ENCODE assay signal across 12 cellular contexts in genomic region chr6:128493877-128494276, GRCh38. TPM values are rescaled to one million over a fixed set of nuclear protein-coding genes. Genes with fewer than 3 reads are reported as not detected.
A peak's percentile ranks its signal among the peaks of the same experiment; 100 is the strongest.
DNase-seq lines count a peak whose midpoint lies in the region; ATAC-seq lines count a peak whose summit lies in the region.
"Had no signal": no experiment of that assay in that cellular context is flagged by ENCODE, and none has a peak within 500 bp of the region (broad histone marks: within the 10 kb centered on the region; RNA-seq: fewer than 3 reads in every experiment).

No MANE protein-coding gene starts in this region.

- no peaks in the 10 kb centered on the region for H3K9me3 Mint-ChIP-seq in activated CD4-positive, alpha-beta T cell treated with anti-CD3 and anti-CD28 coated beads, Interleukin-2, amount 10 ng/mL, durations not matched to agents 24 days and 14 days
- H3K9me3 Mint-ChIP-seq: activated B cell treated with CpG ODN at 0.5 μM for 24 hours had no signal

- ATAC-seq in GM18502 (IDR thresholded peaks at IDR 0.05; ENCODE audit: poor library complexity, unreplicated experiment) = peak; percentile 76
- ATAC-seq in GM19468 (IDR thresholded peaks at IDR 0.05; ENCODE audit: extremely low read depth, unreplicated experiment) = peak; percentile 30
- ATAC-seq in HG03135 (IDR thresholded peaks at IDR 0.05; ENCODE audit: unreplicated experiment) = peak; percentile 78
- no peak for ATAC-seq in GM21576 (IDR thresholded peaks at IDR 0.05; ENCODE audit: unreplicated experiment)
- ATAC-seq in activated CD4-positive, CD25-positive, alpha-beta regulatory T cell treated with anti-CD3 and anti-CD28 coated beads, Interleukin-2, amount 50 U/mL, for 24 hours = no peak

- H3K27ac ChIP-seq in cingulate gyrus (ENCODE audit: low read depth, low read length) (peak overlapping the region; percentile 22), SJCRH30 (no peak overlapping the region)

- H3K36me3 ChIP-seq in SJCRH30 = no peaks in the 10 kb centered on the region

- H3K27me3 Mint-ChIP-seq in activated CD4-positive, alpha-beta T cell treated with anti-CD3 and anti-CD28 coated beads, Interleukin-2, amount 10 ng/mL, durations not matched to agents 24 days and 14 days = peaks cover 7% of the 10 kb centered on the region
- H3K27me3 Mint-ChIP-seq: activated B cell treated with CpG ODN at 0.5 μM for 24 hours had no signal

- no peak for DNase-seq in activated CD4-positive, alpha-beta T cell treated with anti-CD3 and anti-CD28 coated beads, Interleukin-2, amount 10 ng/mL, durations not matched to agents 24 days and 14 days
- no peak for DNase-seq in SJCRH30
- DNase-seq: activated B cell treated with CpG ODN at 0.5 μM for 24 hours; AML-193; central memory CD4-positive, alpha-beta T cell; stimulated activated CD4-positive, alpha-beta T cell treated with anti-CD3 and anti-CD28 coated beads, Interleukin-1b, Interleukin-23, amount 100 ng/mL, for 48 hours had no signal

- H3K4me3 Mint-ChIP-seq in activated CD4-positive, alpha-beta T cell treated with anti-CD3 and anti-CD28 coated beads, Interleukin-2, amount 10 ng/mL, durations not matched to agents 24 days and 14 days = no peak overlapping the region
- H3K4me3 Mint-ChIP-seq: activated B cell treated with CpG ODN at 0.5 μM for 24 hours had no signal

- H3K27ac Mint-ChIP-seq in activated CD4-positive, alpha-beta T cell treated with anti-CD3 and anti-CD28 coated beads, Interleukin-2, amount 10 ng/mL, durations not matched to agents 24 days and 14 days = no peak overlapping the region
- H3K27ac Mint-ChIP-seq: activated B cell treated with CpG ODN at 0.5 μM for 24 hours had no signal

- H3K36me3 Mint-ChIP-seq in activated CD4-positive, alpha-beta T cell treated with anti-CD3 and anti-CD28 coated beads, Interleukin-2, amount 10 ng/mL, durations not matched to agents 24 days and 14 days (ENCODE audit: low read depth) = no peaks in the 10 kb centered on the region

- H3K4me3 ChIP-seq in SJCRH30 = no peak overlapping the region

- intact Hi-C loops in activated CD4-positive, alpha-beta T cell treated with anti-CD3 and anti-CD28 coated beads, Interleukin-2, amount 10 ng/mL, durations not matched to agents 24 days and 14 days (cut with micrococcal nuclease) = no loop called here

- H3K9me3 ChIP-seq in SJCRH30 (replicated peaks) = no peaks in the 10 kb centered on the region

- H3K4me1 Mint-ChIP-seq in activated CD4-positive, alpha-beta T cell treated with anti-CD3 and anti-CD28 coated beads, Interleukin-2, amount 10 ng/mL, durations not matched to agents 24 days and 14 days = peaks cover 2% of the 10 kb centered on the region
- H3K4me1 Mint-ChIP-seq: activated B cell treated with CpG ODN at 0.5 μM for 24 hours had no signal

- H3K27me3 ChIP-seq in SJCRH30 = no peaks in the 10 kb centered on the region

- peaks cover 15% of the 10 kb centered on the region for H3K4me1 ChIP-seq in SJCRH30

RNA-seq across cellular contexts. Expression of gene PTPRK, which starts 26.5 kb away (rescaled TPM):
- total RNA-seq in activated CD4-positive, alpha-beta T cell treated with anti-CD3 and anti-CD28 coated beads, Interleukin-2, amount 10 ng/mL, durations not matched to agents 24 days and 14 days = 3.6 and 5.4 TPM in 2 replicates
- total RNA-seq in SJCRH30 (2014; rRNA removed; shearing (Covaris generic)) = 24.2 and 31.4 TPM in 2 replicates

Comparison
In these comparisons a context has a peak if more than half of its experiments do, and no peak if none do; other contexts are left out.
1. ATAC-seq: peak in GM18502 (single experiment), GM19468 (single experiment) and HG03135 (single experiment); none in GM21576 (single experiment) and activated CD4-positive, CD25-positive, alpha-beta regulatory T cell treated with anti-CD3 and anti-CD28 coated beads, Interleukin-2, amount 50 U/mL, for 24 hours (0 of 2).